Comparison of ENCODE assay signal across 1 cellular context in genomic region chr7:134458341-134458805, GRCh38.
TF ChIP-seq lines count a peak whose summit lies in the region.

No MANE protein-coding gene starts in this region.

TF ChIP-seq in H1, 55 proteins besides CTCF, POLR2A, EP300 and RAD21 (continued from another document):
- no peak for TF ChIP-seq CHD7 (IDR thresholded peaks at IDR 0.05; ENCODE audit: insufficient replicate concordance, low read length)
- TF ChIP-seq BACH1 (IDR thresholded peaks at IDR 0.05; ENCODE audit: low read length): 0 out of 2 replicates have a peak, but pooled peaks have one; percentile 12
- TF ChIP-seq CHD2 (IDR thresholded peaks at IDR 0.05; ENCODE audit: low read length): no peak
- TF ChIP-seq HDAC2 (IDR thresholded peaks at IDR 0.05; ENCODE audit: borderline replicate concordance in 1 of 2, low read depth in 2 of 2, low read length in 2 of 2): peak; percentile 55 to 68; a peak in 1 of 4 replicates
- TF ChIP-seq ZNF274 (IDR thresholded peaks at IDR 0.05; ENCODE audit: borderline replicate concordance, extremely low read depth, low read length): no peak
- TF ChIP-seq SRF (IDR thresholded peaks at IDR 0.05; ENCODE audit: low read depth, low read length): no peak
- peak; percentile 29 for TF ChIP-seq SAP30 (IDR thresholded peaks at IDR 0.05; ENCODE audit: insufficient read depth, insufficient replicate concordance, low read length)
- no peak for TF ChIP-seq SP4 (IDR thresholded peaks at IDR 0.05; ENCODE audit: low read length)
- TF ChIP-seq TBP (IDR thresholded peaks at IDR 0.05; ENCODE audit: low read depth, low read length): peak; percentile 33; the same call in 1 of the 2 replicates
- no peak for TF ChIP-seq POU5F1 (IDR thresholded peaks at IDR 0.05; ENCODE audit: low read depth, low read length)
- TF ChIP-seq ASH2L (IDR thresholded peaks at IDR 0.05; ENCODE audit: low read length): peak; percentile 67
- TF ChIP-seq HDAC6 (IDR thresholded peaks at IDR 0.05; ENCODE audit: low read depth, low read length): no peak
- TF ChIP-seq FOSL1 (IDR thresholded peaks at IDR 0.05; ENCODE audit: insufficient read depth, low read depth, low read length): no peak
- TF ChIP-seq TAF1 (IDR thresholded peaks at IDR 0.05; ENCODE audit: low read depth, low read length): 0 out of 2 replicates have a peak, but pooled peaks have one; percentile 10
- no peak for TF ChIP-seq CREB1 (IDR thresholded peaks at IDR 0.05)
- TF ChIP-seq POLR2AphosphoS5 (IDR thresholded peaks at IDR 0.05; ENCODE audit: low read depth, low read length): 0 out of 2 replicates have a peak, but pooled peaks have one; percentile 68
- no peak for TF ChIP-seq TEAD4 (IDR thresholded peaks at IDR 0.05; ENCODE audit: low read depth, low read length)
- TF ChIP-seq KDM5A (IDR thresholded peaks at IDR 0.05; ENCODE audit: low read length): no peak
- TF ChIP-seq NANOG (IDR thresholded peaks at IDR 0.05; ENCODE audit: insufficient read depth, low read depth, low read length, poor library complexity, severe bottlenecking): no peak
- TF ChIP-seq KDM1A (IDR thresholded peaks at IDR 0.05; ENCODE audit: borderline replicate concordance, low read length): no peak
- no peak for TF ChIP-seq KDM4A (IDR thresholded peaks at IDR 0.05; ENCODE audit: low read depth, low read length, severe bottlenecking)
- no peak for TF ChIP-seq CBX5 (IDR thresholded peaks at IDR 0.05; ENCODE audit: low read depth, low read length)
- no peak for TF ChIP-seq NRF1 (IDR thresholded peaks at IDR 0.05; ENCODE audit: low read depth, low read length)
- no peak for TF ChIP-seq SIN3A (conservative IDR thresholded peaks at IDR 0.05 in 1 of 2, IDR thresholded peaks at IDR 0.05 in 1 of 2; ENCODE audit: low read depth in 1 of 2, low read length in 2 of 2)
- no peak for TF ChIP-seq BCL11A (IDR thresholded peaks at IDR 0.05; ENCODE audit: low read depth in 2 of 2, low read length in 2 of 2)
- TF ChIP-seq SP1 (IDR thresholded peaks at IDR 0.05; ENCODE audit: low read depth, low read length): no peak
